In the genomic region with DNA sequence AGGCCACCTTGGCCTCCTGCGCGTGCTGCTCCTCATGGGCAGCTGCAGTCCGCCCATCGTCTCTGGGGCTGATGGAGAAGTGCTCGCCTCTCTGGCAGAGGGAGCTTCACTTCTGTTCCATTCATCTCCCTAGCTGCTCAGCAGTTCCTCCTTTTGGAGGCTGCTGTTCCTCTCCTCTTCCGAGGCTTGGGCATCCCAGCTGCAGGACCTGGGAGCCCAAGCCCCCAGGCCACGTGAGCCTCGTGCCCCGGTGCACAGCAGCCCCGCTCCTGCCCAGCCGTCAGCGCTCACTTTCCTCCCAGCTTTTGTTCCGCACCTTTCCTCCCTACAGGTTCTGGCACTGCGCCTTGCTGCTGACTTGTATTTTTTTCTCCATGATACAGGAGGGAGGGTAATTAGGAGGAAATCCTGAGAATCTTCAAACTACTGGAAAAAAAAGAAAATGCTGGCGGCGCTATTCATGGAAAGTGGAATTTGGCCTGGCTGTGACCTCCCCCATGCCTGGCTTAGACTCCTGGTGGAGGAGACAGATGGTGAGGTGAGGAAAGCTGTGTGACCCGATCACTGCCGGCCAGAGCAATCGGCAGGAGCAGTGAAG, we compare ENCODE assay signal across 15 cellular contexts.
DNase-seq lines count a peak whose midpoint lies in the region; TF ChIP-seq lines count a peak whose summit lies in the region.
"Had no signal": no experiment of that assay in that cellular context is flagged by ENCODE, and none has a peak within 500 bp of the region (broad histone marks: within the 10 kb centered on the region; RNA-seq: fewer than 3 reads in every experiment).

No MANE protein-coding gene starts in this region.

- no peaks in the 10 kb centered on the region for H4K20me1 ChIP-seq in OCI-LY7 (ENCODE audit: insufficient read depth, low read length)
- H4K20me1 ChIP-seq: BLaER1 treated with 17β-estradiol and CSF1 and Interleukin-3, amounts not matched to agents 10 nM and 100 nM had no signal

- H3K36me3 ChIP-seq in OCI-LY7 (ENCODE audit: insufficient read depth, low read length), result no peaks in the 10 kb centered on the region
- H3K36me3 ChIP-seq: lower lobe of right lung, SJSA1 had no signal

- intact Hi-C loops in dorsolateral prefrontal cortex (cut with DNase I) (no loop called here), OCI-LY7 (cut with micrococcal nuclease; ENCODE audit: unreplicated experiment) (no loop called here)

- TF ChIP-seq CTCF in dorsolateral prefrontal cortex (IDR thresholded peaks at IDR 0.05 in 54 of 56, conservative IDR thresholded peaks at IDR 0.05 in 2 of 56; ENCODE audit: low read depth in 1 of 56, partially characterized antibody in 56 of 56) (no peak), nephron progenitor cell (IDR thresholded peaks at IDR 0.05) (no peak), OCI-LY7 (conservative IDR thresholded peaks at IDR 0.05; ENCODE audit: low read length) (no peak)

- no peaks in the 10 kb centered on the region for H3K27me3 ChIP-seq in dorsolateral prefrontal cortex
- H3K27me3 ChIP-seq: BLaER1 treated with 17β-estradiol and CSF1 and Interleukin-3, amounts not matched to agents 10 nM and 100 nM had no signal

- peaks cover 3% of the 10 kb centered on the region for H3K27me3 Mint-ChIP-seq in nephron progenitor cell (ENCODE audit: low read depth, poor library complexity)
- H3K27me3 Mint-ChIP-seq: activated CD4-positive, alpha-beta T cell treated with anti-CD3 and anti-CD28 coated beads, Interleukin-2, amount 10 ng/mL, durations not matched to agents 7 days and 5 days; activated naive CD8-positive, alpha-beta T cell treated with anti-CD3 and anti-CD28 coated beads, Interleukin-2, amount 10 ng/mL, durations not matched to agents 7 days and 5 days; stimulated activated naive CD8-positive, alpha-beta T cell treated with anti-CD3 and anti-CD28 coated beads, Interleukin-15, Interleukin-2, amounts not matched to agents 100 ng/mL and 50 ng/mL, for 24 hours had no signal

- no peaks in the 10 kb centered on the region for H3K4me1 ChIP-seq in OCI-LY7 (ENCODE audit: insufficient read depth, low read length, poor library complexity, severe bottlenecking)
- H3K4me1 ChIP-seq: lower lobe of right lung, SJSA1 had no signal

- H2AFZ ChIP-seq in OCI-LY7 (ENCODE audit: low read length), result no peak overlapping the region

- H3K27ac ChIP-seq in dorsolateral prefrontal cortex, result peak overlapping the region in 5 of 59 donors; percentile 3 to 46 (median 32)
- no peak overlapping the region for H3K27ac ChIP-seq in OCI-LY7 (ENCODE audit: low read depth, low read length, poor library complexity, severe bottlenecking)
- H3K27ac ChIP-seq: BLaER1 treated with 17β-estradiol and CSF1 and Interleukin-3, amounts not matched to agents 10 nM and 100 nM; lower lobe of right lung; SJSA1 had no signal

- H3K36me3 Mint-ChIP-seq in nephron progenitor cell (ENCODE audit: low read depth), result no peaks in the 10 kb centered on the region

- H3K79me2 ChIP-seq in OCI-LY7 (ENCODE audit: insufficient read depth, low read depth, low read length), result no peaks in the 10 kb centered on the region

- peaks cover 35% of the 10 kb centered on the region for H3K4me1 Mint-ChIP-seq in nephron progenitor cell
- H3K4me1 Mint-ChIP-seq: activated CD4-positive, alpha-beta T cell treated with anti-CD3 and anti-CD28 coated beads, Interleukin-2, amount 10 ng/mL, durations not matched to agents 7 days and 5 days had no signal

- POLR2A ChIA-PET in OCI-LY7 (lab: Charles Lee), result interaction anchor here (0.8 kb wide), 1 partner anchor 185 kb away, joined by 3 read pairs; no protein-coding TSS in a partner anchor

- no peak overlapping the region for H3K4me2 ChIP-seq in OCI-LY7 (ENCODE audit: low read length)

- peak overlapping the region; percentile 91 for H3K27ac Mint-ChIP-seq in nephron progenitor cell
- H3K27ac Mint-ChIP-seq: activated CD4-positive, alpha-beta T cell treated with anti-CD3 and anti-CD28 coated beads, Interleukin-2, amount 10 ng/mL, durations not matched to agents 7 days and 5 days; activated naive CD8-positive, alpha-beta T cell treated with anti-CD3 and anti-CD28 coated beads, Interleukin-2, amount 10 ng/mL, durations not matched to agents 7 days and 5 days; stimulated activated naive CD8-positive, alpha-beta T cell treated with anti-CD3 and anti-CD28 coated beads, Interleukin-15, Interleukin-2, amounts not matched to agents 100 ng/mL and 50 ng/mL, for 24 hours had no signal

- H3K9me2 ChIP-seq in OCI-LY7 (ENCODE audit: insufficient read depth, low read length), result no peaks in the 10 kb centered on the region

- CTCF ChIA-PET in OCI-LY7 (lab: Charles Lee; ENCODE audit: unreplicated experiment), result no interaction called here

- H3K4me3 ChIP-seq in dorsolateral prefrontal cortex, result peak overlapping the region in 30 of 59 donors; percentile 0 to 45 (median 26)
- H3K4me3 ChIP-seq in OCI-LY7 (ENCODE audit: low read depth, low read length, poor library complexity, severe bottlenecking), result no peak overlapping the region
- H3K4me3 ChIP-seq: BLaER1 treated with 17β-estradiol and CSF1 and Interleukin-3, amounts not matched to agents 10 nM and 100 nM; lower lobe of right lung; SJSA1 had no signal

- BruUV-seq in OCI-LY7 (replicated peaks; lab: Mats Ljungman, UMichigan), result no TSS peak

- H3K9me3 Mint-ChIP-seq in nephron progenitor cell, result peaks cover 2% of the 10 kb centered on the region
- H3K9me3 Mint-ChIP-seq: activated CD4-positive, alpha-beta T cell treated with anti-CD3 and anti-CD28 coated beads, Interleukin-2, amount 10 ng/mL, durations not matched to agents 7 days and 5 days had no signal

- no peaks in the 10 kb centered on the region for H3K9me3 ChIP-seq in OCI-LY7 (ENCODE audit: low read length)
- H3K9me3 ChIP-seq: lower lobe of right lung, SJSA1 had no signal

- DNase-seq in DMS 273 (lab: John Stamatoyannopoulos, UW; ENCODE audit: unreplicated experiment) (peak; percentile 91), NCI-H446 treated with DMSO at 0.1 percent for 48 hours (lab: John Stamatoyannopoulos, UW) (peak; percentile 76), dorsolateral prefrontal cortex (no peak), nephron progenitor cell (peak; percentile 20), COLO668 (lab: John Stamatoyannopoulos, UW; ENCODE audit: unreplicated experiment) (no peak), OCI-LY7 (ENCODE audit: low spot score) (no peak), NCI-H1436 treated with DMSO at 0.1 percent for 48 hours (lab: John Stamatoyannopoulos, UW) (no peak)
- no peak for DNase-seq in activated CD4-positive, CD25-positive, alpha-beta regulatory T cell treated with anti-CD3 and anti-CD28 coated beads, Interleukin-2, amount 50 U/mL, for 72 hours
- DNase-seq: activated CD4-positive, alpha-beta T cell treated with anti-CD3 and anti-CD28 coated beads, Interleukin-2, amount 10 ng/mL, durations not matched to agents 7 days and 5 days; activated naive CD8-positive, alpha-beta T cell treated with anti-CD3 and anti-CD28 coated beads, Interleukin-2, amount 10 ng/mL, durations not matched to agents 7 days and 5 days; lower lobe of right lung; NCI-H2081 treated with DMSO at 0.1 percent for 48 hours had no signal

- H3K4me3 Mint-ChIP-seq in nephron progenitor cell, result peak overlapping the region; percentile 50
- H3K4me3 Mint-ChIP-seq: activated CD4-positive, alpha-beta T cell treated with anti-CD3 and anti-CD28 coated beads, Interleukin-2, amount 10 ng/mL, durations not matched to agents 7 days and 5 days; activated naive CD8-positive, alpha-beta T cell treated with anti-CD3 and anti-CD28 coated beads, Interleukin-2, amount 10 ng/mL, durations not matched to agents 7 days and 5 days; stimulated activated naive CD8-positive, alpha-beta T cell treated with anti-CD3 and anti-CD28 coated beads, Interleukin-15, Interleukin-2, amounts not matched to agents 100 ng/mL and 50 ng/mL, for 24 hours had no signal

Comparison
In these comparisons a context has a peak if more than half of its experiments do, and no peak if none do; other contexts are left out.
1. DNase-seq: peak in DMS 273 (single experiment), NCI-H446 treated with DMSO at 0.1 percent for 48 hours (single experiment) and nephron progenitor cell (single experiment); none in dorsolateral prefrontal cortex (0 of 10), COLO668 (single experiment), activated CD4-positive, CD25-positive, alpha-beta regulatory T cell treated with anti-CD3 and anti-CD28 coated beads, Interleukin-2, amount 50 U/mL, for 72 hours (single experiment), OCI-LY7 (single experiment) and NCI-H1436 treated with DMSO at 0.1 percent for 48 hours (single experiment).